ENCODE assay signal across 19 cellular contexts in the genomic region with DNA sequence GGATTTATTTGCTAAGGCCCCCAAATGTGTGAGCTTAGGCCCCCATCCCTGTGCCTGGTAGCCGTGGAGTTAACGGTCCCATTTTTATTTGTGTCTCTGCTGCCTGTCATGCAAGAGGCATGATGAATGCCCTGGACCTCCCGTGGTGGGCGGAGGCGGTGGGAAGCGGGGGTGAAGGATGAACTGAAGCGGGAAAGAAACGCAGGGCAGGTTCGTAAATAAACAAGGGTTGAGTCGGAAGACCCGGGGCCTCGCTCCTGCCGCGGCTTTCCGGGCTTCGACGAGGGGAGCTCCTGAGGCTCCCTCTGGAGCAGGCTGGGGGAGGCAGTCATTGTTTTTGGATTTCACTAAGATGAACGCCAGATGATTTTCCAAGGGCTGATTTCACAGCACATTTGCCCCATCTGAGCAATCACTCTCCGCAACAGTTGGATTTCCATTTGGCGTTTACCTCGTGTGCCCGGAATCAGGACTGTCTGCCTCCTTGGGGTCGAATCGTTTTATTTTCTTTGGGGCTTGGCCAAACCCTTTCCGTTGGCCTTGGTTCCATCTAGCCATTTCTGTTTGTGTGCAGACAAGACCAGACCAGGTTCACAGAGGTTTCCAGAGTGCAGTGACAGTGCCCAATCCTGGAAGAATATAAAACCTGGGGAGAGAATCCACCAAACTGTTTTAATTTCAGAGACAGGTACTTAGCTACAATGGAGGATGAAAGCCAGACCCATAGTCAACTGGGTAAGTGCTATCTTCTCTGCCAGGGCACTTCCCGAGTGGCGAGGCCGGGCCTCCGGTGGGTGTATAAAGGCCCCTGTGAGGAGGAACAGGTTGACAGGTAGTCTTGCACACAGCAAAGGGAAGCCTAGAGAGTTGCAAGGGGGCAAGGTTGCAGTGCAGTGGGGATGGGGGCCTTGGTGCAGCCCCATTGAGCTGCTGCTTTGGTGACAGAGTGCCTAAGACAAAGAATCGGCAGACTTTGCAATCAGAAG.
DNase-seq lines count a peak whose midpoint lies in the region; ATAC-seq and TF ChIP-seq lines count a peak whose summit lies in the region.
"Had no signal": no experiment of that assay in that cellular context is flagged by ENCODE, and none has a peak within 500 bp of the region (broad histone marks: within the 10 kb centered on the region; RNA-seq: fewer than 3 reads in every experiment).

No MANE protein-coding gene starts in this region.

- H3K4me1 Mint-ChIP-seq in neural crest cell (peaks cover 18% of the 10 kb centered on the region), type B pancreatic cell (ENCODE audit: unreplicated experiment) (peaks cover 21% of the 10 kb centered on the region)
- H3K4me1 Mint-ChIP-seq: activated CD4-positive, alpha-beta T cell treated with anti-CD3 and anti-CD28 coated beads, Interleukin-2, amount 10 ng/mL, durations not matched to agents 7 days and 5 days; stimulated activated naive CD8-positive, alpha-beta T cell treated with anti-CD3 and anti-CD28 coated beads, Interleukin-15, amount 100 ng/mL, for 72 hours had no signal

- ATAC-seq in GM21737 (IDR thresholded peaks at IDR 0.05; ENCODE audit: unreplicated experiment), result no peak
- ATAC-seq: stimulated activated naive CD8-positive, alpha-beta T cell treated with anti-CD3 and anti-CD28 coated beads, Interleukin-15, amount 100 ng/mL, for 72 hours had no signal

- H3K36me3 Mint-ChIP-seq in neural crest cell (ENCODE audit: low read depth) (peaks cover 13% of the 10 kb centered on the region), type B pancreatic cell (peaks cover 9% of the 10 kb centered on the region)

- peak overlapping the region; percentile 6 for H3K4me3 Mint-ChIP-seq in neural crest cell
- peak overlapping the region; percentile 55 for H3K4me3 Mint-ChIP-seq in type B pancreatic cell
- H3K4me3 Mint-ChIP-seq: activated CD4-positive, alpha-beta T cell treated with anti-CD3 and anti-CD28 coated beads, Interleukin-2, amount 10 ng/mL, durations not matched to agents 7 days and 5 days; stimulated activated naive CD8-positive, alpha-beta T cell treated with anti-CD3 and anti-CD28 coated beads, Interleukin-15, amount 100 ng/mL, for 72 hours had no signal

- no peak overlapping the region for H3K27ac Mint-ChIP-seq in neural crest cell (ENCODE audit: unreplicated experiment)
- peak overlapping the region; percentile 3 for H3K27ac Mint-ChIP-seq in type B pancreatic cell
- H3K27ac Mint-ChIP-seq: activated CD4-positive, alpha-beta T cell treated with anti-CD3 and anti-CD28 coated beads, Interleukin-2, amount 10 ng/mL, durations not matched to agents 7 days and 5 days had no signal

- DNase-seq in ecto neural progenitor cell (ENCODE audit: low spot score) (peak; percentile 38), neural crest cell (ENCODE audit: low read depth, low spot score) (no peak), type B pancreatic cell (ENCODE audit: extremely low spot score, unreplicated experiment) (no peak), AG20443 (ENCODE audit: low spot score) (no peak)
- DNase-seq in activated T-cell treated with anti-CD3 and anti-CD28 coated beads, Interleukin-2, amount 50 U/mL, for 1 hour, result no peak
- DNase-seq: activated CD4-positive, alpha-beta T cell treated with anti-CD3 and anti-CD28 coated beads, Interleukin-2, amount 10 ng/mL, durations not matched to agents 7 days and 5 days; AML-193; amniotic stem cell; DMS79; foreskin fibroblast; HCEC 1CT; NCI-H510A treated with DMSO at 0.1 percent for 48 hours; NK-92 treated with Interleukin-12 subunit alpha and Interleukin-12 subunit beta, amount 100 ng/mL, for 24 hours; Peyer's patch; stimulated activated CD4-positive, alpha-beta T cell treated with anti-CD3 and anti-CD28 coated beads, Interleukin-4, amount 100 ng/mL, for 24 hours; stimulated activated naive CD8-positive, alpha-beta T cell treated with anti-CD3 and anti-CD28 coated beads, Interleukin-15, amount 100 ng/mL, for 72 hours; T-helper 2 cell had no signal

- H3K27me3 Mint-ChIP-seq in neural crest cell (ENCODE audit: low read depth) (no peaks in the 10 kb centered on the region), type B pancreatic cell (peaks cover 4% of the 10 kb centered on the region)

- H3K9me3 Mint-ChIP-seq in neural crest cell (peaks cover 5% of the 10 kb centered on the region), type B pancreatic cell (peaks cover 11% of the 10 kb centered on the region)

- TF ChIP-seq CTCF in neural crest cell (conservative IDR thresholded peaks at IDR 0.05) (no peak), type B pancreatic cell (conservative IDR thresholded peaks at IDR 0.05) (no peak)

TF ChIP-seq in PFSK-1, 5 proteins besides CTCF, POLR2A, EP300 and RAD21:
- peak; percentile 57 for TF ChIP-seq FOXP2 (optimal IDR thresholded peaks at IDR 0.05; ENCODE audit: borderline replicate concordance, extremely low read depth, extremely low read length, insufficient read depth)
- TF ChIP-seq TAF1 (IDR thresholded peaks at IDR 0.05; ENCODE audit: borderline replicate concordance, insufficient read depth, low read length), result no peak
